ENCODE assay signal across 1 cellular context in the genomic region with DNA sequence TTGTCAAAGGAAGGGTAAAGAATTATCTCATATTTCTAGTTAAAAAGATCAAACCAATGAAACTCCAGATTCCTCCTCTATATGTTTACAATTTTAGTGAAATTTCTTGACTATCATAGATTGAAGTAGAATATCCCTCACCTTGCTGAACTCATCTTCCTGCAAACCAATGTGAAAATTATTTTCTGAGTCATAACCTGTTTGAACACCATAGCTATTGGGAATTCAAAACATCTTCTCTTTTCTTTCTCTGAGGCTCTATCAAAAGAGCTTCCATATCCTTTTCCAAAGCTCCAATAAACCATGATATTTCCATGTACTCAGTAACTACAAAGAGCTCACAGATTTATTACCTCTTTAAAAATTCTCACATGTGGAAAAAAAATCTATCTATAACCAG.
TF ChIP-seq lines count a peak whose summit lies in the region.

No MANE protein-coding gene starts in this region.

TF ChIP-seq in IMR-90, 13 proteins besides CTCF, POLR2A, EP300 and RAD21 (continued from another document):
- TF ChIP-seq, protein P1, sequence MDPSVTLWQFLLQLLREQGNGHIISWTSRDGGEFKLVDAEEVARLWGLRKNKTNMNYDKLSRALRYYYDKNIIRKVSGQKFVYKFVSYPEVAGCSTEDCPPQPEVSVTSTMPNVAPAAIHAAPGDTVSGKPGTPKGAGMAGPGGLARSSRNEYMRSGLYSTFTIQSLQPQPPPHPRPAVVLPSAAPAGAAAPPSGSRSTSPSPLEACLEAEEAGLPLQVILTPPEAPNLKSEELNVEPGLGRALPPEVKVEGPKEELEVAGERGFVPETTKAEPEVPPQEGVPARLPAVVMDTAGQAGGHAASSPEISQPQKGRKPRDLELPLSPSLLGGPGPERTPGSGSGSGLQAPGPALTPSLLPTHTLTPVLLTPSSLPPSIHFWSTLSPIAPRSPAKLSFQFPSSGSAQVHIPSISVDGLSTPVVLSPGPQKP (IDR thresholded peaks at IDR 0.05; ENCODE audit: borderline replicate concordance, low read depth, low read length) = no peak
- TF ChIP-seq MAFK (IDR thresholded peaks at IDR 0.05; ENCODE audit: low read depth, low read length) (no peak), RCOR1 (IDR thresholded peaks at IDR 0.05; ENCODE audit: insufficient replicate concordance, low read length) (no peak)
- TF ChIP-seq, protein P2, sequence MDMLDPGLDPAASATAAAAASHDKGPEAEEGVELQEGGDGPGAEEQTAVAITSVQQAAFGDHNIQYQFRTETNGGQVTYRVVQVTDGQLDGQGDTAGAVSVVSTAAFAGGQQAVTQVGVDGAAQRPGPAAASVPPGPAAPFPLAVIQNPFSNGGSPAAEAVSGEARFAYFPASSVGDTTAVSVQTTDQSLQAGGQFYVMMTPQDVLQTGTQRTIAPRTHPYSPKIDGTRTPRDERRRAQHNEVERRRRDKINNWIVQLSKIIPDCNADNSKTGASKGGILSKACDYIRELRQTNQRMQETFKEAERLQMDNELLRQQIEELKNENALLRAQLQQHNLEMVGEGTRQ (IDR thresholded peaks at IDR 0.05; ENCODE audit: low read depth, low read length) = no peak
